Comparison of ENCODE assay signal across 1 cellular context in the genomic region with DNA sequence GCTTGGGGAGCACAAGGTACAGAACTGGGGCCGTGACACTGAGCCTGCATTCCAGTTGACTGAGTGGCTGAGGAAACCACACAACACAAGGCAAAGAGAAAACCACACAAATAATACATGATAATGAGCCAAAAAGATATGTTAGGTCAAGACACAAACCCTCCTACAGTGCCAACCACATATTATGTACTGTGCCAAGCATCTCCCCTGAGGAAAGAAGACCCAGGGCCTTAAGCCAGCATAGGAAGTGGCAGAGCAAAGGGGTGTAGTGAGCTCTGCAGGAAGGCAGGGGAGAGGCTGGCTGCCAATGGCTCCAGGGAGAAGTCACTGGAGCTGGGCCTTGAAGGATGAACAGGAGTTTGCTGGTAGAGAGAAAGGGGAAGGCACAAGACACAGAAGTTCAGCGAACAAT.
TF ChIP-seq lines count a peak whose summit lies in the region.

No MANE protein-coding gene starts in this region.

TF ChIP-seq in WTC11, 78 proteins besides CTCF, POLR2A, EP300 and RAD21 (continued from another document):
- TF ChIP-seq ZNF532 (CRISPR knock-in tag; IDR thresholded peaks at IDR 0.05; ENCODE audit: borderline replicate concordance) (no peak), MYBL2 (CRISPR knock-in tag; IDR thresholded peaks at IDR 0.05) (no peak), ZNF416 (CRISPR knock-in tag; IDR thresholded peaks at IDR 0.05) (no peak), ZNF281 (CRISPR knock-in tag; IDR thresholded peaks at IDR 0.05) (no peak), NFE2L1 (CRISPR knock-in tag; IDR thresholded peaks at IDR 0.05) (no peak), ZNF671 (CRISPR knock-in tag; IDR thresholded peaks at IDR 0.05) (no peak), IRF1 (CRISPR knock-in tag; IDR thresholded peaks at IDR 0.05) (no peak)
- TF ChIP-seq, protein P1, sequence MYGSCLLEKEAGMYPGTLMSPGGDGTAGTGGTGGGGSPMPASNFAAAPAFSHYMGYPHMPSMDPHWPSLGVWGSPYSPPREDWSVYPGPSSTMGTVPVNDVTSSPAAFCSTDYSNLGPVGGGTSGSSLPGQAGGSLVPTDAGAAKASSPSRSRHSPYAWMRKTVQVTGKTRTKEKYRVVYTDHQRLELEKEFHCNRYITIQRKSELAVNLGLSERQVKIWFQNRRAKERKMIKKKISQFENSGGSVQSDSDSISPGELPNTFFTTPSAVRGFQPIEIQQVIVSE (CRISPR knock-in tag; IDR thresholded peaks at IDR 0.05; ENCODE audit: borderline replicate concordance), result no peak
- TF ChIP-seq, protein P2, sequence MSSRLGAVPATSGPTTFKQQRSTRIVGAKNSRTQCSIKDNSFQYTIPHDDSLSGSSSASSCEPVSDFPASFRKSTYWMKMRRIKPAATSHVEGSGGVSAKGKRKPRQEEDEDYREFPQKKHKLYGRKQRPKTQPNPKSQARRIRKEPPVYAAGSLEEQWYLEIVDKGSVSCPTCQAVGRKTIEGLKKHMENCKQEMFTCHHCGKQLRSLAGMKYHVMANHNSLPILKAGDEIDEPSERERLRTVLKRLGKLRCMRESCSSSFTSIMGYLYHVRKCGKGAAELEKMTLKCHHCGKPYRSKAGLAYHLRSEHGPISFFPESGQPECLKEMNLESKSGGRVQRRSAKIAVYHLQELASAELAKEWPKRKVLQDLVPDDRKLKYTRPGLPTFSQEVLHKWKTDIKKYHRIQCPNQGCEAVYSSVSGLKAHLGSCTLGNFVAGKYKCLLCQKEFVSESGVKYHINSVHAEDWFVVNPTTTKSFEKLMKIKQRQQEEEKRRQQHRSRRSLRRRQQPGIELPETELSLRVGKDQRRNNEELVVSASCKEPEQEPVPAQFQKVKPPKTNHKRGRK (CRISPR knock-in tag; IDR thresholded peaks at IDR 0.05; ENCODE audit: borderline replicate concordance), result no peak
